ENCODE assay signal across 17 cellular contexts in the genomic region with DNA sequence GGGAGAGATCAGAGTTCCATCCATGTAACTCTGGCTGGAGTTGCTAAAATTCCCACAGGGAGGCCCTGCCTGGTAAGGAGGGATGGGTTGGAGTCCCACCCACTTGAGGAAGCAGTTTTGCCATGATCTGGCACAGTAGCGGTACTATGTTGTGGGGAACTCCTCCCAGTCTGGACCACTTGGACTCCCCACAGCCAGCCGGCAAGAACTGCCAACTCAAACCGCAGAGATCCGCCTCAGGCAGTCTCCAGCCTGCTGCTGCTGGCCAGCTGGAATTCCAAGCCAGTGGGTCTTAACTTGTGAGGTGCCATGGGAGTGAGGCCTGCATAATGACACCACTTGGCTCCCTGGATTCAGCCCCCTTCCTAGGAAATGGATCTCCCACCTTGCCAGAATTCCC.
"Had no signal": no experiment of that assay in that cellular context is flagged by ENCODE, and none has a peak within 500 bp of the region (broad histone marks: within the 10 kb centered on the region; RNA-seq: fewer than 3 reads in every experiment).

No MANE protein-coding gene starts in this region.

- H3K36me3 Mint-ChIP-seq: activated naive CD8-positive, alpha-beta T cell treated with anti-CD3 and anti-CD28 coated beads, Interleukin-2, amount 10 ng/mL, durations not matched to agents 7 days and 5 days; brain had no signal

- H3K36me3 ChIP-seq: left ventricle myocardium inferior, right lobe of liver, spleen, upper lobe of left lung had no signal

- H3K27ac ChIP-seq: left ventricle myocardium inferior, right lobe of liver, spleen, testis, upper lobe of left lung had no signal

- H3K9me3 ChIP-seq: testis had no signal

- H3K27me3 Mint-ChIP-seq: activated naive CD8-positive, alpha-beta T cell treated with anti-CD3 and anti-CD28 coated beads, Interleukin-2, amount 10 ng/mL, durations not matched to agents 7 days and 5 days; natural killer cell treated with Interleukin-12 subunit alpha and Interleukin-12 subunit beta and Interleukin-15 and Interleukin-18, amount 100 ng/mL, for 72 hours; progenitor cell of endocrine pancreas; stimulated activated naive CD8-positive, alpha-beta T cell treated with anti-CD3 and anti-CD28 coated beads, Interleukin-15, amount 100 ng/mL, for 72 hours had no signal

- H3K4me3 ChIP-seq: left ventricle myocardium inferior, right lobe of liver, spleen, testis, upper lobe of left lung had no signal

- H3K4me3 Mint-ChIP-seq: activated naive CD8-positive, alpha-beta T cell treated with anti-CD3 and anti-CD28 coated beads, Interleukin-2, amount 10 ng/mL, durations not matched to agents 7 days and 5 days; brain; memory B cell; natural killer cell treated with Interleukin-12 subunit alpha and Interleukin-12 subunit beta and Interleukin-15 and Interleukin-18, amount 100 ng/mL, for 72 hours; stimulated activated naive CD8-positive, alpha-beta T cell treated with anti-CD3 and anti-CD28 coated beads, Interleukin-15, amount 100 ng/mL, for 72 hours had no signal

- H3K4me1 ChIP-seq: left ventricle myocardium inferior, right lobe of liver, spleen, testis, upper lobe of left lung had no signal

- H3K27ac Mint-ChIP-seq: activated naive CD8-positive, alpha-beta T cell treated with anti-CD3 and anti-CD28 coated beads, Interleukin-2, amount 10 ng/mL, durations not matched to agents 7 days and 5 days; brain; memory B cell; natural killer cell treated with Interleukin-12 subunit alpha and Interleukin-12 subunit beta and Interleukin-15 and Interleukin-18, amount 100 ng/mL, for 72 hours; progenitor cell of endocrine pancreas; stimulated activated naive CD8-positive, alpha-beta T cell treated with anti-CD3 and anti-CD28 coated beads, Interleukin-15, amount 100 ng/mL, for 72 hours had no signal

- DNase-seq: activated CD4-positive, CD25-positive, alpha-beta regulatory T cell treated with anti-CD3 and anti-CD28 coated beads, Interleukin-2, amount 50 U/mL, for 72 hours; activated naive CD4-positive, alpha-beta T cell; activated naive CD8-positive, alpha-beta T cell treated with anti-CD3 and anti-CD28 coated beads, Interleukin-2, amount 10 ng/mL, durations not matched to agents 7 days and 5 days; cerebellar nuclear complex; effector CD8-positive, alpha-beta T cell; hippocampal formation; left ventricle myocardium inferior; right lobe of liver; spleen; stimulated activated naive CD8-positive, alpha-beta T cell treated with anti-CD3 and anti-CD28 coated beads, Interleukin-15, amount 100 ng/mL, for 72 hours; T1000; testis had no signal

- H3K27me3 ChIP-seq: right lobe of liver, testis, upper lobe of left lung had no signal

- ATAC-seq: natural killer cell treated with Interleukin-12 subunit alpha and Interleukin-12 subunit beta and Interleukin-15 and Interleukin-18, amount 100 ng/mL, for 72 hours; right lobe of liver; stimulated activated naive CD8-positive, alpha-beta T cell treated with anti-CD3 and anti-CD28 coated beads, Interleukin-15, amount 100 ng/mL, for 72 hours had no signal

- H3K4me1 Mint-ChIP-seq: activated naive CD8-positive, alpha-beta T cell treated with anti-CD3 and anti-CD28 coated beads, Interleukin-2, amount 10 ng/mL, durations not matched to agents 7 days and 5 days; brain; memory B cell; stimulated activated naive CD8-positive, alpha-beta T cell treated with anti-CD3 and anti-CD28 coated beads, Interleukin-15, amount 100 ng/mL, for 72 hours had no signal
